In the genomic region with DNA sequence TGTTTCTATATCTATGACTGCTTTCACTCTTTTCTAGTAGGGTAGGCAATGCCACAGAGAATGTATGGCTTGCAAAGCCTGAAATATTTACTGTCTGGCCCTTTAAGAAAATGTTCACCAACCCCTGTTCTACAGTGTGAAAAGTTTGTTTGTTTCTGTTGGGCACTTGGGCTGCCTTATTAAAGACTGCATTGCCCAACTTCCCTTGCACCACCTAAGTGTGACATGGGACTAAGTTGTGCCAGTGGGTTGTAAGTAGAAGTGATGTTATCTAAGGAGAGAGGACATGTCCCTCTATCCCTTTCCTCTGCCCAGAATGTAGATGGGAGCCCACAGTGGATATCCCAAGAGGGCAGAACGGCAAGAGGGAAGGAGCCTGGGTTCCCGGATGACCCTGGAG, we compare ENCODE assay signal across 1 cellular context.
TF ChIP-seq lines count a peak whose summit lies in the region.

No MANE protein-coding gene starts in this region.

TF ChIP-seq in IMR-90, 13 proteins besides CTCF, POLR2A, EP300 and RAD21 (continued from another document):
- no peak for TF ChIP-seq FOS (IDR thresholded peaks at IDR 0.05; ENCODE audit: low read depth, low read length)
- TF ChIP-seq RFX5 (IDR thresholded peaks at IDR 0.05; ENCODE audit: low read depth, low read length) = no peak
- no peak for TF ChIP-seq MAZ (IDR thresholded peaks at IDR 0.05; ENCODE audit: borderline replicate concordance, low read depth, low read length)
- TF ChIP-seq, protein P1, sequence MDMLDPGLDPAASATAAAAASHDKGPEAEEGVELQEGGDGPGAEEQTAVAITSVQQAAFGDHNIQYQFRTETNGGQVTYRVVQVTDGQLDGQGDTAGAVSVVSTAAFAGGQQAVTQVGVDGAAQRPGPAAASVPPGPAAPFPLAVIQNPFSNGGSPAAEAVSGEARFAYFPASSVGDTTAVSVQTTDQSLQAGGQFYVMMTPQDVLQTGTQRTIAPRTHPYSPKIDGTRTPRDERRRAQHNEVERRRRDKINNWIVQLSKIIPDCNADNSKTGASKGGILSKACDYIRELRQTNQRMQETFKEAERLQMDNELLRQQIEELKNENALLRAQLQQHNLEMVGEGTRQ (IDR thresholded peaks at IDR 0.05; ENCODE audit: low read depth, low read length) = no peak
- no peak for TF ChIP-seq SMC3 (IDR thresholded peaks at IDR 0.05; ENCODE audit: low read depth, low read length)
- TF ChIP-seq NFE2L2 (IDR thresholded peaks at IDR 0.05; ENCODE audit: low read depth, low read length) = no peak
- TF ChIP-seq MAFK (IDR thresholded peaks at IDR 0.05; ENCODE audit: low read depth, low read length) = no peak
